Comparison of ENCODE assay signal across 21 cellular contexts in the genomic region with DNA sequence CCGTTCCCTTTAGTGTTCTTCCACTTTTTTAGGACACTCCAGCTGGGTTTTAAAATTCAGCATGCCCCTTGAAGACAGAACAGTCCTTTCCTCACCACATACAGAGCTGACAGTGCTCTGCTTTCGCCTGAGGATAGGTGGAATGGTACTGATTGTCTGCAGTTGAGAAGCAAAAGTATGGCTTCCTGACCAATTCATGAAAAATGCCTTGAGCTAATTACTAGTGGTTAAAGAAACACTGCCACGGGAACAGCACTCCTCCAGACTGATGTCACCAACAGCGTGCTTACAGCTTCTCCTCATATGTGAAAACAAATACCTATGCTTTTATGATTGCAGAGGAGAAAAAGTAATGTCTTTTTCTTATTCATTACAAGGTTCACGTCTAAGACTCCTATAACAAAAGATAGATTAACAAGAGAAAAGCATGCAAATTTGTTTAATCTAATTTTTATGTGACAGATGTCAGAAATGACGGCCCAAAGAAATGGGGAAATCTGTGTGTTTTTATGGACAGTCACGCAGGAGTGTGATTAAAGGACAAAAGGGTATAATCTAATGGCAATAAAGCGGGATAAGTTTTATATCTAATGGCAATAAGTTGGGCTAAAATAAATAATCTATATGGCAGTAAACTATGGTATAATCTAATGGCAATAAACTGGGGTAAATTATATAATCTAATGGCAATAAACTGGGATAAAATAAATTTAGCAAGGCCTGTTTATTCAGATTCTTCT.
DNase-seq lines count a peak whose midpoint lies in the region; ATAC-seq, FAIRE-seq and TF ChIP-seq lines count a peak whose summit lies in the region.
"Had no signal": no experiment of that assay in that cellular context is flagged by ENCODE, and none has a peak within 500 bp of the region (broad histone marks: within the 10 kb centered on the region; RNA-seq: fewer than 3 reads in every experiment).

No MANE protein-coding gene starts in this region.

- no peak overlapping the region for H3K4me2 ChIP-seq in GM23248 (ENCODE audit: unreplicated experiment)
- peak overlapping the region; percentile 43 for H3K4me2 ChIP-seq in astrocyte (ENCODE audit: low read length)
- H3K4me2 ChIP-seq in smooth muscle cell: peak overlapping the region; percentile 53

- H3K9ac ChIP-seq in GM23248 (no peak overlapping the region), astrocyte (ENCODE audit: low read length) (no peak overlapping the region), smooth muscle cell (ENCODE audit: low read depth) (no peak overlapping the region)

- H3F3A ChIP-seq in GM23248 (ENCODE audit: insufficient read depth) (peaks cover 6% of the 10 kb centered on the region; the same call in 1 of the 2 replicates), smooth muscle cell (ENCODE audit: low read depth) (peaks cover 17% of the 10 kb centered on the region)

- DNase-seq in GM23248 (peak; percentile 24), astrocyte (ENCODE audit: low read depth) (peak; percentile 77), iris pigment epithelial cell (ENCODE audit: low read depth) (peak; percentile 26), smooth muscle cell (lab: John Stamatoyannopoulos, UW; ENCODE audit: unreplicated experiment) (no peak), NCI-H345 treated with DMSO at 0.1 percent for 48 hours (lab: John Stamatoyannopoulos, UW; ENCODE audit: unreplicated experiment) (no peak), T-helper 1 cell (no peak)
- DNase-seq: activated CD4-positive, alpha-beta T cell treated with anti-CD3 and anti-CD28 coated beads, Interleukin-2, amount 50 U/mL, for 1 hour; activated CD8-positive, alpha-beta memory T cell treated with anti-CD3 and anti-CD28 coated beads, Interleukin-2, amount 50 U/mL, for 48 hours; BE2C; dorsolateral prefrontal cortex; NCI-H1105 treated with DMSO at 0.1 percent for 48 hours; NCI-H2081 treated with DMSO at 0.1 percent for 48 hours; small intestine; stimulated activated CD4-positive, alpha-beta T cell treated with anti-CD3 and anti-CD28 coated beads, Interleukin-2, amount 100 ng/mL, for 48 hours; T-helper 17 cell; transverse colon had no signal

- H3K36me3 ChIP-seq in GM23248 (ENCODE audit: low read depth) (no peaks in the 10 kb centered on the region), astrocyte (ENCODE audit: insufficient read depth, low read length) (no peaks in the 10 kb centered on the region), smooth muscle cell (ENCODE audit: low read depth) (no peaks in the 10 kb centered on the region)
- H3K36me3 ChIP-seq: BE2C, transverse colon had no signal

- H3K27me3 Mint-ChIP-seq in astrocyte (ENCODE audit: low read depth, unreplicated experiment): no peaks in the 10 kb centered on the region
- H3K27me3 Mint-ChIP-seq: stimulated activated naive CD8-positive, alpha-beta T cell treated with anti-CD3 and anti-CD28 coated beads, Interleukin-15, Interleukin-2, amounts not matched to agents 100 ng/mL and 50 ng/mL, for 24 hours; T-helper 17 cell had no signal

- H3K9me3 ChIP-seq in GM23248 (ENCODE audit: low read depth) (no peaks in the 10 kb centered on the region), astrocyte (ENCODE audit: insufficient read depth, low read depth, low read length) (no peaks in the 10 kb centered on the region), smooth muscle cell (replicated peaks; ENCODE audit: low read depth) (no peaks in the 10 kb centered on the region)
- H3K9me3 ChIP-seq: BE2C, transverse colon had no signal

- H3K9me3 Mint-ChIP-seq in astrocyte (ENCODE audit: unreplicated experiment): peaks cover 3% of the 10 kb centered on the region

- H2AFZ ChIP-seq in GM23248 (no peak overlapping the region), astrocyte (ENCODE audit: low read depth, low read length) (peak overlapping the region; percentile 5), smooth muscle cell (ENCODE audit: low read depth) (peak overlapping the region; percentile 54)

- peak overlapping the region; percentile 54 for H3K27ac Mint-ChIP-seq in astrocyte (ENCODE audit: unreplicated experiment)
- H3K27ac Mint-ChIP-seq: stimulated activated naive CD8-positive, alpha-beta T cell treated with anti-CD3 and anti-CD28 coated beads, Interleukin-15, Interleukin-2, amounts not matched to agents 100 ng/mL and 50 ng/mL, for 24 hours; T-helper 17 cell had no signal

- H3K4me3 ChIP-seq in GM23248: no peak overlapping the region
- H3K4me3 ChIP-seq in astrocyte (ENCODE audit: insufficient read depth, low read depth, low read length): no peak overlapping the region
- H3K4me3 ChIP-seq in smooth muscle cell: no peak overlapping the region
- H3K4me3 ChIP-seq: dorsolateral prefrontal cortex, transverse colon had no signal

- H3K36me3 Mint-ChIP-seq in astrocyte (ENCODE audit: low read depth, unreplicated experiment): no peaks in the 10 kb centered on the region

- no peak for FAIRE-seq in astrocyte (lab: Jason Lieb, UNC)
- FAIRE-seq: small intestine had no signal

- H3K4me1 ChIP-seq in GM23248 (ENCODE audit: insufficient read depth): peaks cover 14% of the 10 kb centered on the region
- H3K4me1 ChIP-seq in astrocyte (ENCODE audit: insufficient read depth, low read length): peaks cover 22% of the 10 kb centered on the region
- H3K4me1 ChIP-seq in smooth muscle cell (ENCODE audit: low read depth): peaks cover 23% of the 10 kb centered on the region
- H3K4me1 ChIP-seq: BE2C had no signal

- TF ChIP-seq CTCF in astrocyte (IDR thresholded peaks at IDR 0.05; ENCODE audit: insufficient read depth, low read depth, low read length) (no peak), smooth muscle cell (IDR thresholded peaks at IDR 0.05; ENCODE audit: borderline replicate concordance, insufficient read depth, poor library complexity, severe bottlenecking) (no peak)

- H3K27me3 ChIP-seq in GM23248 (replicated peaks; ENCODE audit: insufficient read depth) (peaks cover 42% of the 10 kb centered on the region), astrocyte (ENCODE audit: insufficient read depth, low read length) (no peaks in the 10 kb centered on the region), smooth muscle cell (ENCODE audit: low read depth) (no peaks in the 10 kb centered on the region)
- H3K27me3 ChIP-seq: transverse colon had no signal

- 79 to 80% methylated on average over 8 of the region's 8 CpGs for WGBS in GM23248 (ENCODE audit: low coverage in 1 of 2, low lambda C conversion rate in 2 of 2, missing lambda C conversion rate in 2 of 2), 2 experiments
- WGBS in smooth muscle cell (ENCODE audit: low lambda C conversion rate): 39% methylated on average over 8 of the region's 8 CpGs

- ATAC-seq in HG03571 (IDR thresholded peaks at IDR 0.05; ENCODE audit: unreplicated experiment): no peak
- ATAC-seq in HG03039 (IDR thresholded peaks at IDR 0.05; ENCODE audit: unreplicated experiment): no peak
- ATAC-seq: T-helper 17 cell had no signal

- in situ Hi-C loops in GM23248 (cut with MboI): no loop called here

- H3K4me1 Mint-ChIP-seq in astrocyte (ENCODE audit: low read depth, unreplicated experiment): peaks cover 38% of the 10 kb centered on the region
- H3K4me1 Mint-ChIP-seq: T-helper 17 cell had no signal

- H3K4me3 Mint-ChIP-seq in astrocyte (ENCODE audit: unreplicated experiment): no peak overlapping the region
- H3K4me3 Mint-ChIP-seq: stimulated activated naive CD8-positive, alpha-beta T cell treated with anti-CD3 and anti-CD28 coated beads, Interleukin-15, Interleukin-2, amounts not matched to agents 100 ng/mL and 50 ng/mL, for 24 hours; T-helper 17 cell had no signal

- H4K20me1 ChIP-seq in GM23248 (ENCODE audit: insufficient read depth) (no peaks in the 10 kb centered on the region), astrocyte (ENCODE audit: insufficient read depth, low read length) (no peaks in the 10 kb centered on the region), smooth muscle cell (ENCODE audit: low read depth) (no peaks in the 10 kb centered on the region)

- H3K27ac ChIP-seq in GM23248: no peak overlapping the region
- no peak overlapping the region for H3K27ac ChIP-seq in astrocyte (ENCODE audit: low read depth, low read length)
- H3K27ac ChIP-seq in smooth muscle cell (ENCODE audit: low read depth): peak overlapping the region; percentile 91
- H3K27ac ChIP-seq: epithelial cell of prostate, transverse colon, VCaP had no signal

- H3K9me2 ChIP-seq in GM23248 (ENCODE audit: insufficient read depth): no peaks in the 10 kb centered on the region

- no peaks in the 10 kb centered on the region for H3K79me2 ChIP-seq in GM23248 (ENCODE audit: insufficient read depth)
- no peaks in the 10 kb centered on the region for H3K79me2 ChIP-seq in astrocyte (ENCODE audit: insufficient read depth, low read length)
- H3K79me2 ChIP-seq in smooth muscle cell (ENCODE audit: low read depth): no peaks in the 10 kb centered on the region

Comparison
In these comparisons a context has a peak if more than half of its experiments do, and no peak if none do; other contexts are left out.
1. DNase-seq: peak in GM23248 (single experiment), astrocyte (single experiment) and iris pigment epithelial cell (single experiment); none in smooth muscle cell (single experiment), NCI-H345 treated with DMSO at 0.1 percent for 48 hours (single experiment) and T-helper 1 cell (0 of 5).